10 cellular contexts compared by ENCODE assay signal in genomic region chr12:1666685-1667162, GRCh38. TPM values are rescaled to one million over a fixed set of nuclear protein-coding genes. Genes with fewer than 3 reads are reported as not detected.
DNase-seq lines count a peak whose midpoint lies in the region; ATAC-seq and TF ChIP-seq lines count a peak whose summit lies in the region.
"Had no signal": no experiment of that assay in that cellular context is flagged by ENCODE, and none has a peak within 500 bp of the region (broad histone marks: within the 10 kb centered on the region; RNA-seq: fewer than 3 reads in every experiment).

No MANE protein-coding gene starts in this region.

- peak overlapping the region; percentile 90 for H3K27ac ChIP-seq in right cardiac atrium (ENCODE audit: low read length)
- peak overlapping the region; percentile 54 for H3K27ac ChIP-seq in substantia nigra (ENCODE audit: low read depth, low read length, poor library complexity, severe bottlenecking)
- H3K27ac ChIP-seq in MM.1S (ENCODE audit: low read length) = no peak overlapping the region

- H3K4me1 Mint-ChIP-seq in activated CD4-positive, alpha-beta T cell treated with anti-CD3 and anti-CD28 coated beads, Interleukin-2, amount 10 ng/mL, durations not matched to agents 24 days and 14 days = peaks cover 38% of the 10 kb centered on the region
- H3K4me1 Mint-ChIP-seq in T-helper 17 cell = peaks cover 26% of the 10 kb centered on the region

- H3F3A ChIP-seq in MM.1S (ENCODE audit: insufficient read depth, low read length) = peaks cover 9% of the 10 kb centered on the region; the same call in 1 of the 2 replicates

- WGBS in right cardiac atrium = 17% methylated on average over 2 of the region's 2 CpGs

- no peaks in the 10 kb centered on the region for H3K36me3 Mint-ChIP-seq in activated CD4-positive, alpha-beta T cell treated with anti-CD3 and anti-CD28 coated beads, Interleukin-2, amount 10 ng/mL, durations not matched to agents 24 days and 14 days (ENCODE audit: low read depth)
- H3K36me3 Mint-ChIP-seq in T-helper 17 cell (ENCODE audit: low read depth) = peaks cover 5% of the 10 kb centered on the region

- H3K4me3 ChIP-seq in right cardiac atrium (ENCODE audit: low read length) = no peak overlapping the region
- no peak overlapping the region for H3K4me3 ChIP-seq in MM.1S (ENCODE audit: low read length)

- peak overlapping the region; percentile 34 for H3K27ac Mint-ChIP-seq in activated CD4-positive, alpha-beta T cell treated with anti-CD3 and anti-CD28 coated beads, Interleukin-2, amount 10 ng/mL, durations not matched to agents 24 days and 14 days
- peak overlapping the region; percentile 81 for H3K27ac Mint-ChIP-seq in T-helper 17 cell

- H3K9me3 Mint-ChIP-seq in activated CD4-positive, alpha-beta T cell treated with anti-CD3 and anti-CD28 coated beads, Interleukin-2, amount 10 ng/mL, durations not matched to agents 24 days and 14 days = no peaks in the 10 kb centered on the region

- H3K27me3 Mint-ChIP-seq in activated CD4-positive, alpha-beta T cell treated with anti-CD3 and anti-CD28 coated beads, Interleukin-2, amount 10 ng/mL, durations not matched to agents 24 days and 14 days = no peaks in the 10 kb centered on the region
- H3K27me3 Mint-ChIP-seq in T-helper 17 cell = no peaks in the 10 kb centered on the region

- H3K9me2 ChIP-seq in MM.1S (replicated peaks; ENCODE audit: insufficient read depth, low read length) = no peaks in the 10 kb centered on the region

- intact Hi-C loops in activated CD4-positive, alpha-beta T cell treated with anti-CD3 and anti-CD28 coated beads, Interleukin-2, amount 10 ng/mL, durations not matched to agents 24 days and 14 days (cut with micrococcal nuclease) = no loop called here
- intact Hi-C loops in right cardiac atrium (cut with DNase I) = no loop called here

- DNase-seq in activated CD4-positive, alpha-beta T cell treated with anti-CD3 and anti-CD28 coated beads, Interleukin-2, amount 10 ng/mL, durations not matched to agents 24 days and 14 days = no peak
- DNase-seq in activated CD4-positive, alpha-beta T cell treated with anti-CD3 and anti-CD28 coated beads, Interleukin-2, amount 50 U/mL, for 1 hour = no peak
- DNase-seq in T-helper 17 cell (no peak), right cardiac atrium (no peak), substantia nigra (lab: John Stamatoyannopoulos, UW) (no peak), SK-N-DZ (ENCODE audit: low spot score) (no peak), MM.1S (no peak)
- DNase-seq: activated naive CD4-positive, alpha-beta T cell treated with anti-CD3 and anti-CD28 coated beads, Interleukin-2, amount 50 U/mL, for 16 hours; NCI-H1694 had no signal

- no peak for TF ChIP-seq CTCF in MM.1S (IDR thresholded peaks at IDR 0.05; ENCODE audit: low read length)

- H3K4me3 Mint-ChIP-seq in activated CD4-positive, alpha-beta T cell treated with anti-CD3 and anti-CD28 coated beads, Interleukin-2, amount 10 ng/mL, durations not matched to agents 24 days and 14 days = peak overlapping the region; percentile 30
- H3K4me3 Mint-ChIP-seq in T-helper 17 cell = peak overlapping the region; percentile 46

- H3K27me3 ChIP-seq in right cardiac atrium (ENCODE audit: control insufficient read depth, insufficient read depth) = no peaks in the 10 kb centered on the region
- no peaks in the 10 kb centered on the region for H3K27me3 ChIP-seq in MM.1S (replicated peaks; ENCODE audit: insufficient read depth, low read length)

- H3K9ac ChIP-seq in MM.1S (ENCODE audit: low read length) = no peak overlapping the region

- no peak overlapping the region for H2AFZ ChIP-seq in MM.1S (ENCODE audit: low read length)

- H3K79me2 ChIP-seq in MM.1S (ENCODE audit: low read length) = no peaks in the 10 kb centered on the region

- H3K4me2 ChIP-seq in MM.1S (ENCODE audit: low read depth, low read length) = no peak overlapping the region

- H3K4me1 ChIP-seq in right cardiac atrium (ENCODE audit: control insufficient read depth, insufficient read depth, low read length) (no peaks in the 10 kb centered on the region), MM.1S (ENCODE audit: low read length) (peaks cover 12% of the 10 kb centered on the region)

- no peaks in the 10 kb centered on the region for H3K9me3 ChIP-seq in T-helper 17 cell (ENCODE audit: control insufficient read depth, low read length, poor library complexity, severe bottlenecking)
- H3K9me3 ChIP-seq in right cardiac atrium (ENCODE audit: control insufficient read depth, low read length) = no peaks in the 10 kb centered on the region
- H3K9me3 ChIP-seq in MM.1S (replicated peaks; ENCODE audit: insufficient read depth, low read length) = no peaks in the 10 kb centered on the region

- ATAC-seq in T-helper 17 cell (no peak), right cardiac atrium (no peak), esophagus mucosa (no peak)

- no peaks in the 10 kb centered on the region for H4K20me1 ChIP-seq in MM.1S (ENCODE audit: insufficient read depth, low read length)

- no peaks in the 10 kb centered on the region for H3K36me3 ChIP-seq in MM.1S (replicated peaks; ENCODE audit: insufficient read depth, low read length)

RNA-seq across cellular contexts. Expression of gene ADIPOR2, which starts 24.1 kb away (rescaled TPM):
- total RNA-seq in activated CD4-positive, alpha-beta T cell treated with anti-CD3 and anti-CD28 coated beads, Interleukin-2, amount 10 ng/mL, durations not matched to agents 24 days and 14 days = 68.7 and 71.2 TPM in 2 replicates
- total RNA-seq in T-helper 17 cell = 10 to 100 TPM; 17.1 to 23.5 TPM
- total RNA-seq in right cardiac atrium = 10 to 100 TPM; 36.4 to 52.0 (median 42.8) TPM
- 28.1 TPM for polyA plus RNA-seq in right cardiac atrium
- total RNA-seq in esophagus mucosa = 50.5 TPM
- polyA plus RNA-seq in SK-N-DZ (2014; cell fraction: cytosol; rRNA removed) = 38.2 and 38.4 TPM in 2 replicates
- polyA plus RNA-seq in SK-N-DZ (2014; cell fraction: nucleus; rRNA removed) = 37.5 and 38.7 TPM in 2 replicates

RNA-seq across cellular contexts. Expression of gene WNT5B, which starts 37.7 kb away (rescaled TPM):
- total RNA-seq in activated CD4-positive, alpha-beta T cell treated with anti-CD3 and anti-CD28 coated beads, Interleukin-2, amount 10 ng/mL, durations not matched to agents 24 days and 14 days = 0.76 and 0.89 TPM in 2 replicates
- total RNA-seq in T-helper 17 cell = not detected
- 1 to 10 TPM; 1.7 to 3.6 (median 2.6) TPM for total RNA-seq in right cardiac atrium
- polyA plus RNA-seq in right cardiac atrium = 1.7 TPM
- 9.8 TPM for total RNA-seq in esophagus mucosa
- polyA plus RNA-seq in SK-N-DZ (2014; cell fraction: cytosol; rRNA removed) = 3.0 and 3.9 TPM in 2 replicates
- 2.4 and 7.0 TPM in 2 replicates for polyA plus RNA-seq in SK-N-DZ (2014; cell fraction: nucleus; rRNA removed)
